9 cellular contexts compared by ENCODE assay signal in genomic region chr6:31568537-31568961, GRCh38. TPM values are rescaled to one million over a fixed set of nuclear protein-coding genes. Genes with fewer than 3 reads are reported as not detected.
A peak's percentile ranks its signal among the peaks of the same experiment; 100 is the strongest.
DNase-seq lines count a peak whose midpoint lies in the region; ATAC-seq, FAIRE-seq and TF ChIP-seq lines count a peak whose summit lies in the region.
"Had no signal": no experiment of that assay in that cellular context is flagged by ENCODE, and none has a peak within 500 bp of the region (broad histone marks: within the 10 kb centered on the region; RNA-seq: fewer than 3 reads in every experiment).

No MANE protein-coding gene starts in this region.

- POLR2A ChIA-PET in GM10248 (lab: Yijun Ruan, JAX) = interaction anchor here (1.7 to 1.8 kb wide), 2 partner anchors 8 to 9 kb away, joined by 6 to 9 read pairs; no protein-coding TSS in a partner anchor

- peak; percentile 55 for ATAC-seq in GM21360 (IDR thresholded peaks at IDR 0.05; ENCODE audit: unreplicated experiment)
- ATAC-seq in HG03565 (IDR thresholded peaks at IDR 0.05; ENCODE audit: unreplicated experiment) = peak; percentile 55

- FAIRE-seq in HTR-8/SVneo (lab: Jason Lieb, UNC) = no peak

- TF ChIP-seq CTCF in GM10248 (IDR thresholded peaks at IDR 0.05; ENCODE audit: control extremely low read depth, extremely low read depth, low read depth, missing control alignments) (no peak), nephron progenitor cell (IDR thresholded peaks at IDR 0.05) (no peak)

- no peaks in the 10 kb centered on the region for H3K9me3 Mint-ChIP-seq in activated T-helper 1 cell treated with anti-CD3 and anti-CD28 coated beads, Interleukin-12 subunit alpha, Interleukin-12 subunit beta, Interleukin-2, Interleukin-4 antibody, amounts not matched to agents 30 ng/mL and 10 ng/mL and 1 ng/mL, durations not matched to agents 14 hours and 24 hours and 36 hours
- H3K9me3 Mint-ChIP-seq in nephron progenitor cell = no peaks in the 10 kb centered on the region
- H3K9me3 Mint-ChIP-seq: neural crest cell had no signal

- DNase-seq in GM10248 (ENCODE audit: extremely low spot score) (peak; percentile 74), nephron progenitor cell (no peak), HTR-8/SVneo (ENCODE audit: insufficient read length, low spot score) (no peak), NCI-H2029 (lab: John Stamatoyannopoulos, UW) (no peak)
- peak; percentile 79 for DNase-seq in activated T-helper 1 cell treated with anti-CD3 and anti-CD28 coated beads, Interleukin-12 subunit alpha, Interleukin-12 subunit beta, Interleukin-2, Interleukin-4 antibody, amounts not matched to agents 30 ng/mL and 10 ng/mL and 1 ng/mL, durations not matched to agents 14 hours and 24 hours and 36 hours (ENCODE audit: low spot score)
- DNase-seq in stimulated activated naive CD4-positive, alpha-beta T cell treated with Interleukin-2 at 50 U/mL for 16 hours (lab: John Stamatoyannopoulos, UW) = peak; percentile 77

- intact Hi-C loops in activated T-helper 1 cell treated with anti-CD3 and anti-CD28 coated beads, Interleukin-12 subunit alpha, Interleukin-12 subunit beta, Interleukin-2, Interleukin-4 antibody, amounts not matched to agents 30 ng/mL and 10 ng/mL and 1 ng/mL, durations not matched to agents 14 hours and 24 hours and 36 hours (cut with micrococcal nuclease) = loop anchor here (1.0 to 2.0 kb wide), 3 partner anchors 8 to 16 kb away; no protein-coding TSS in a partner anchor

- peaks cover 11% of the 10 kb centered on the region for H3K27me3 Mint-ChIP-seq in activated T-helper 1 cell treated with anti-CD3 and anti-CD28 coated beads, Interleukin-12 subunit alpha, Interleukin-12 subunit beta, Interleukin-2, Interleukin-4 antibody, amounts not matched to agents 30 ng/mL and 10 ng/mL and 1 ng/mL, durations not matched to agents 14 hours and 24 hours and 36 hours (ENCODE audit: insufficient read depth)
- H3K27me3 Mint-ChIP-seq in nephron progenitor cell (ENCODE audit: low read depth, poor library complexity) = peaks cover 27% of the 10 kb centered on the region

- H3K4me3 Mint-ChIP-seq in activated T-helper 1 cell treated with anti-CD3 and anti-CD28 coated beads, Interleukin-12 subunit alpha, Interleukin-12 subunit beta, Interleukin-2, Interleukin-4 antibody, amounts not matched to agents 30 ng/mL and 10 ng/mL and 1 ng/mL, durations not matched to agents 14 hours and 24 hours and 36 hours = peak overlapping the region; percentile 72
- no peak overlapping the region for H3K4me3 Mint-ChIP-seq in nephron progenitor cell
- H3K4me3 Mint-ChIP-seq: neural crest cell had no signal

- peak overlapping the region; percentile 63 for H3K27ac Mint-ChIP-seq in activated T-helper 1 cell treated with anti-CD3 and anti-CD28 coated beads, Interleukin-12 subunit alpha, Interleukin-12 subunit beta, Interleukin-2, Interleukin-4 antibody, amounts not matched to agents 30 ng/mL and 10 ng/mL and 1 ng/mL, durations not matched to agents 14 hours and 24 hours and 36 hours
- no peak overlapping the region for H3K27ac Mint-ChIP-seq in nephron progenitor cell

- CTCF ChIA-PET in GM10248 (lab: Yijun Ruan, JAX) = interaction anchor here (0.9 to 54.8 kb wide), 7 partner anchors 10 to 85 kb away, joined by 3 to 2725 read pairs (median 4); partner anchors contain the start of genes BAG6, LST1, LTB and NCR3

- H3K4me1 Mint-ChIP-seq in activated T-helper 1 cell treated with anti-CD3 and anti-CD28 coated beads, Interleukin-12 subunit alpha, Interleukin-12 subunit beta, Interleukin-2, Interleukin-4 antibody, amounts not matched to agents 30 ng/mL and 10 ng/mL and 1 ng/mL, durations not matched to agents 14 hours and 24 hours and 36 hours (ENCODE audit: low read depth) = peaks cover 82% of the 10 kb centered on the region
- peaks cover 28% of the 10 kb centered on the region for H3K4me1 Mint-ChIP-seq in nephron progenitor cell

- H3K36me3 Mint-ChIP-seq in activated T-helper 1 cell treated with anti-CD3 and anti-CD28 coated beads, Interleukin-12 subunit alpha, Interleukin-12 subunit beta, Interleukin-2, Interleukin-4 antibody, amounts not matched to agents 30 ng/mL and 10 ng/mL and 1 ng/mL, durations not matched to agents 14 hours and 24 hours and 36 hours (ENCODE audit: low read depth) = peaks cover 26% of the 10 kb centered on the region
- no peaks in the 10 kb centered on the region for H3K36me3 Mint-ChIP-seq in nephron progenitor cell (ENCODE audit: low read depth)

RNA-seq across cellular contexts. Expression of gene LTA, which starts 3.5 kb away (rescaled TPM):
- 1,021 and 1,078 TPM in 2 replicates for total RNA-seq in activated T-helper 1 cell treated with anti-CD3 and anti-CD28 coated beads, Interleukin-12 subunit alpha, Interleukin-12 subunit beta, Interleukin-2, Interleukin-4 antibody, amounts not matched to agents 30 ng/mL and 10 ng/mL and 1 ng/mL, durations not matched to agents 14 hours and 24 hours and 36 hours

RNA-seq across cellular contexts. Expression of gene TNF, which starts 6.8 kb away (rescaled TPM):
- 427 and 430 TPM in 2 replicates for total RNA-seq in activated T-helper 1 cell treated with anti-CD3 and anti-CD28 coated beads, Interleukin-12 subunit alpha, Interleukin-12 subunit beta, Interleukin-2, Interleukin-4 antibody, amounts not matched to agents 30 ng/mL and 10 ng/mL and 1 ng/mL, durations not matched to agents 14 hours and 24 hours and 36 hours
- total RNA-seq: neural crest cell had no signal

RNA-seq across cellular contexts. Expression of gene LTB, which starts 13.7 kb away (rescaled TPM):
- total RNA-seq in activated T-helper 1 cell treated with anti-CD3 and anti-CD28 coated beads, Interleukin-12 subunit alpha, Interleukin-12 subunit beta, Interleukin-2, Interleukin-4 antibody, amounts not matched to agents 30 ng/mL and 10 ng/mL and 1 ng/mL, durations not matched to agents 14 hours and 24 hours and 36 hours = 270 and 277 TPM in 2 replicates
- total RNA-seq: neural crest cell had no signal

RNA-seq across cellular contexts. Expression of gene LST1, which starts 17.5 kb away (rescaled TPM):
- 63.0 and 66.6 TPM in 2 replicates for total RNA-seq in activated T-helper 1 cell treated with anti-CD3 and anti-CD28 coated beads, Interleukin-12 subunit alpha, Interleukin-12 subunit beta, Interleukin-2, Interleukin-4 antibody, amounts not matched to agents 30 ng/mL and 10 ng/mL and 1 ng/mL, durations not matched to agents 14 hours and 24 hours and 36 hours
- total RNA-seq: neural crest cell had no signal

RNA-seq across cellular contexts. Expression of gene NFKBIL1, which starts 21.1 kb away (rescaled TPM):
- 18.2 and 18.9 TPM in 2 replicates for total RNA-seq in activated T-helper 1 cell treated with anti-CD3 and anti-CD28 coated beads, Interleukin-12 subunit alpha, Interleukin-12 subunit beta, Interleukin-2, Interleukin-4 antibody, amounts not matched to agents 30 ng/mL and 10 ng/mL and 1 ng/mL, durations not matched to agents 14 hours and 24 hours and 36 hours

Comparison
In these comparisons a context has a peak if more than half of its experiments do, and no peak if none do; other contexts are left out.
1. DNase-seq: peak in GM10248 (single experiment), activated T-helper 1 cell treated with anti-CD3 and anti-CD28 coated beads, Interleukin-12 subunit alpha, Interleukin-12 subunit beta, Interleukin-2, Interleukin-4 antibody, amounts not matched to agents 30 ng/mL and 10 ng/mL and 1 ng/mL, durations not matched to agents 14 hours and 24 hours and 36 hours (single experiment) and stimulated activated naive CD4-positive, alpha-beta T cell treated with Interleukin-2 at 50 U/mL for 16 hours (single experiment); none in nephron progenitor cell (single experiment), HTR-8/SVneo (single experiment) and NCI-H2029 (single experiment).